ENCODE assay signal across 1 cellular context in genomic region chr2:219176818-219177593, GRCh38.
A peak's percentile ranks its signal among the peaks of the same experiment; 100 is the strongest.
TF ChIP-seq lines count a peak whose summit lies in the region.

TSS of gene CNPPD1 (minus strand) at chr2:219176925. CDS start at chr2:219176828, 97 bp downstream.

TF ChIP-seq in HepG2, 621 proteins besides CTCF, POLR2A, EP300 and RAD21 (continued from another document and continues in another):
- TF ChIP-seq TEAD3 (CRISPR knock-in tag; optimal IDR thresholded peaks at IDR 0.05; ENCODE audit: borderline replicate concordance), result peak; percentile 83
- peak; percentile 96 for TF ChIP-seq ZNF558 (CRISPR knock-in tag; IDR thresholded peaks at IDR 0.05; ENCODE audit: borderline replicate concordance)
- no peak for TF ChIP-seq FOXJ3 (CRISPR knock-in tag; IDR thresholded peaks at IDR 0.05; ENCODE audit: borderline replicate concordance)
- peak; percentile 93 for TF ChIP-seq ZNF33B (CRISPR knock-in tag; IDR thresholded peaks at IDR 0.05)
- TF ChIP-seq, protein P1, sequence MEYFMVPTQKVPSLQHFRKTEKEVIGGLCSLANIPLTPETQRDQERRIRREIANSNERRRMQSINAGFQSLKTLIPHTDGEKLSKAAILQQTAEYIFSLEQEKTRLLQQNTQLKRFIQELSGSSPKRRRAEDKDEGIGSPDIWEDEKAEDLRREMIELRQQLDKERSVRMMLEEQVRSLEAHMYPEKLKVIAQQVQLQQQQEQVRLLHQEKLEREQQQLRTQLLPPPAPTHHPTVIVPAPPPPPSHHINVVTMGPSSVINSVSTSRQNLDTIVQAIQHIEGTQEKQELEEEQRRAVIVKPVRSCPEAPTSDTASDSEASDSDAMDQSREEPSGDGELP (IDR thresholded peaks at IDR 0.05; ENCODE audit: borderline replicate concordance, low read depth), result peak; percentile 31; the same call in 1 of the 2 replicates
- TF ChIP-seq MED8 (CRISPR knock-in tag; IDR thresholded peaks at IDR 0.05; ENCODE audit: insufficient replicate concordance), result peak; percentile 97
- TF ChIP-seq ZNF143 (CRISPR knock-in tag; IDR thresholded peaks at IDR 0.05), result peak; percentile 54; the same call in 1 of the 2 replicates
- TF ChIP-seq ZNF253 (CRISPR knock-in tag; IDR thresholded peaks at IDR 0.05; ENCODE audit: borderline replicate concordance), result peak; percentile 90; the same call in 1 of the 2 replicates
- TF ChIP-seq ZNF232 (CRISPR knock-in tag; IDR thresholded peaks at IDR 0.05; ENCODE audit: borderline replicate concordance), result peak; percentile 95
- peak; percentile 98 for TF ChIP-seq HOXA9 (CRISPR knock-in tag; IDR thresholded peaks at IDR 0.05; ENCODE audit: borderline replicate concordance)
- peak; percentile 93 for TF ChIP-seq TARDBP (CRISPR knock-in tag; IDR thresholded peaks at IDR 0.05)
- TF ChIP-seq ZNF263 (CRISPR knock-in tag; IDR thresholded peaks at IDR 0.05), result peak; percentile 76
- peak; percentile 72; the same call in 1 of the 2 replicates for TF ChIP-seq KDM4B (CRISPR knock-in tag; IDR thresholded peaks at IDR 0.05)
- peak; percentile 94; the same call in 1 of the 2 replicates for TF ChIP-seq ZBTB44 (CRISPR knock-in tag; IDR thresholded peaks at IDR 0.05)
- TF ChIP-seq, protein P2, sequence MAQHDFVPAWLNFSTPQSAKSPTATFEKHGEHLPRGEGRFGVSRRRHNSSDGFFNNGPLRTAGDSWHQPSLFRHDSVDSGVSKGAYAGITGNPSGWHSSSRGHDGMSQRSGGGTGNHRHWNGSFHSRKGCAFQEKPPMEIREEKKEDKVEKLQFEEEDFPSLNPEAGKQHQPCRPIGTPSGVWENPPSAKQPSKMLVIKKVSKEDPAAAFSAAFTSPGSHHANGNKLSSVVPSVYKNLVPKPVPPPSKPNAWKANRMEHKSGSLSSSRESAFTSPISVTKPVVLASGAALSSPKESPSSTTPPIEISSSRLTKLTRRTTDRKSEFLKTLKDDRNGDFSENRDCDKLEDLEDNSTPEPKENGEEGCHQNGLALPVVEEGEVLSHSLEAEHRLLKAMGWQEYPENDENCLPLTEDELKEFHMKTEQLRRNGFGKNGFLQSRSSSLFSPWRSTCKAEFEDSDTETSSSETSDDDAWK (CRISPR knock-in tag; IDR thresholded peaks at IDR 0.05), result no peak
- TF ChIP-seq FOXP1 (IDR thresholded peaks at IDR 0.05), result no peak
- TF ChIP-seq FOXP1 (CRISPR knock-in tag; IDR thresholded peaks at IDR 0.05), result peak; percentile 45
- peak; percentile 87; the same call in 1 of the 2 replicates for TF ChIP-seq ZNF660 (CRISPR knock-in tag; IDR thresholded peaks at IDR 0.05; ENCODE audit: borderline replicate concordance, low read depth)
- TF ChIP-seq ZNF235 (CRISPR knock-in tag; IDR thresholded peaks at IDR 0.05; ENCODE audit: borderline replicate concordance), result peak; percentile 81; the same call in 1 of the 2 replicates
- peak; percentile 93 for TF ChIP-seq ZNF367 (CRISPR knock-in tag; IDR thresholded peaks at IDR 0.05; ENCODE audit: borderline replicate concordance)
- peak; percentile 71 for TF ChIP-seq NCOA2 (CRISPR knock-in tag; IDR thresholded peaks at IDR 0.05)
- TF ChIP-seq NAIF1 (CRISPR knock-in tag; IDR thresholded peaks at IDR 0.05; ENCODE audit: borderline replicate concordance), result peak; percentile 80; the same call in 1 of the 2 replicates
- TF ChIP-seq NFYB (CRISPR knock-in tag; IDR thresholded peaks at IDR 0.05), result peak; percentile 44
- no peak for TF ChIP-seq MBD4 (IDR thresholded peaks at IDR 0.05; ENCODE audit: borderline replicate concordance, low read length)
- peak; percentile 94 for TF ChIP-seq SRSF1 (optimal IDR thresholded peaks at IDR 0.05; ENCODE audit: low read depth, low read length)
- TF ChIP-seq STAT5B (CRISPR knock-in tag; IDR thresholded peaks at IDR 0.05), result peak; percentile 84; the same call in 1 of the 2 replicates
- no peak for TF ChIP-seq GABPA (IDR thresholded peaks at IDR 0.05; ENCODE audit: low read depth, low read length)
- peak; percentile 81 for TF ChIP-seq GABPA (CRISPR knock-in tag; IDR thresholded peaks at IDR 0.05; ENCODE audit: low read depth)
- peak; percentile 98 for TF ChIP-seq ZNF414 (CRISPR knock-in tag; IDR thresholded peaks at IDR 0.05)
- peak; percentile 76 for TF ChIP-seq ZNF12 (CRISPR knock-in tag; IDR thresholded peaks at IDR 0.05)
- peak; percentile 33; the same call in 1 of the 2 replicates for TF ChIP-seq WIZ (CRISPR knock-in tag; IDR thresholded peaks at IDR 0.05)
- TF ChIP-seq ZNF446 (CRISPR knock-in tag; IDR thresholded peaks at IDR 0.05), result peak; percentile 67; the same call in 1 of the 2 replicates
- peak; percentile 51; the same call in 1 of the 2 replicates for TF ChIP-seq SETDB1 (CRISPR knock-in tag; IDR thresholded peaks at IDR 0.05; ENCODE audit: borderline replicate concordance)
- TF ChIP-seq SOX5 (CRISPR knock-in tag; IDR thresholded peaks at IDR 0.05; ENCODE audit: borderline replicate concordance), result peak; percentile 62; the same call in 1 of the 2 replicates
- peak; percentile 73; the same call in 1 of the 2 replicates for TF ChIP-seq ZNF549 (CRISPR knock-in tag; IDR thresholded peaks at IDR 0.05)
- TF ChIP-seq, protein P3, sequence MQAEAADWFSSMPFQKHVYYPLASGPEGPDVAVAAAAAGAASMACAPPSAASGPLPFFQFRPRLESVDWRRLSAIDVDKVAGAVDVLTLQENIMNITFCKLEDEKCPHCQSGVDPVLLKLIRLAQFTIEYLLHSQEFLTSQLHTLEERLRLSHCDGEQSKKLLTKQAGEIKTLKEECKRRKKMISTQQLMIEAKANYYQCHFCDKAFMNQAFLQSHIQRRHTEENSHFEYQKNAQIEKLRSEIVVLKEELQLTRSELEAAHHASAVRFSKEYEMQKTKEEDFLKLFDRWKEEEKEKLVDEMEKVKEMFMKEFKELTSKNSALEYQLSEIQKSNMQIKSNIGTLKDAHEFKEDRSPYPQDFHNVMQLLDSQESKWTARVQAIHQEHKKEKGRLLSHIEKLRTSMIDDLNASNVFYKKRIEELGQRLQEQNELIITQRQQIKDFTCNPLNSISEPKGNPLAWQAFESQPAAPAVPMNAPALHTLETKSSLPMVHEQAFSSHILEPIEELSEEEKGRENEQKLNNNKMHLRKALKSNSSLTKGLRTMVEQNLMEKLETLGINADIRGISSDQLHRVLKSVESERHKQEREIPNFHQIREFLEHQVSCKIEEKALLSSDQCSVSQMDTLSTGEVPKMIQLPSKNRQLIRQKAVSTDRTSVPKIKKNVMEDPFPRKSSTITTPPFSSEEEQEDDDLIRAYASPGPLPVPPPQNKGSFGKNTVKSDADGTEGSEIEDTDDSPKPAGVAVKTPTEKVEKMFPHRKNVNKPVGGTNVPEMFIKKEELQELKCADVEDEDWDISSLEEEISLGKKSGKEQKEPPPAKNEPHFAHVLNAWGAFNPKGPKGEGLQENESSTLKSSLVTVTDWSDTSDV (CRISPR knock-in tag; IDR thresholded peaks at IDR 0.05), result peak; percentile 98
- TF ChIP-seq PRMT3 (CRISPR knock-in tag; IDR thresholded peaks at IDR 0.05; ENCODE audit: borderline replicate concordance, low read depth), result peak; percentile 95
- TF ChIP-seq HNF4A (CRISPR knock-in tag; IDR thresholded peaks at IDR 0.05), result peak; percentile 35; the same call in 1 of the 2 replicates
- peak; percentile 84 for TF ChIP-seq HDAC2 (CRISPR knock-in tag; IDR thresholded peaks at IDR 0.05)
- peak; percentile 64; the same call in 1 of the 2 replicates for TF ChIP-seq ZNF562 (CRISPR knock-in tag; IDR thresholded peaks at IDR 0.05; ENCODE audit: borderline replicate concordance)
- peak; percentile 98 for TF ChIP-seq ZNF607 (CRISPR knock-in tag; IDR thresholded peaks at IDR 0.05; ENCODE audit: borderline replicate concordance)
- peak; percentile 83 for TF ChIP-seq SATB2 (CRISPR knock-in tag; IDR thresholded peaks at IDR 0.05)
- TF ChIP-seq IRX3 (CRISPR knock-in tag; IDR thresholded peaks at IDR 0.05; ENCODE audit: borderline replicate concordance, low read depth), result no peak; the same call in 1 of the 2 replicates
- TF ChIP-seq DMAP1 (CRISPR knock-in tag; IDR thresholded peaks at IDR 0.05), result peak; percentile 87
- TF ChIP-seq, protein P4, sequence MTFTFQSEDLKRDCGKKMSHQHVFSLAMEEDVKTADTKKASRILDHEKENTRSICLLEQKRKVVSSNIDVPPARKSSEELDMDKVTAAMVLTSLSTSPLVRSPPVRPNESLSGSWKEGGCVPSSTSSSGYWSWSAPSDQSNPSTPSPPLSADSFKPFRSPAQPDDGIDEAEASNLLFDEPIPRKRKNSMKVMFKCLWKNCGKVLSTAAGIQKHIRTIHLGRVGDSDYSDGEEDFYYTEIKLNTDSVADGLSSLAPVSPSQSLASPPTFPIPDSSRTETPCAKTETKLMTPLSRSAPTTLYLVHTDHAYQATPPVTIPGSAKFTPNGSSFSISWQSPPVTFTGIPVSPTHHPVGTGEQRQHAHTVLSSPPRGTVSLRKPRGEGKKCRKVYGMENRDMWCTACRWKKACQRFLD (CRISPR knock-in tag; IDR thresholded peaks at IDR 0.05; ENCODE audit: borderline replicate concordance), result peak; percentile 91; the same call in 1 of the 2 replicates
- peak; percentile 67; the same call in 1 of the 2 replicates for TF ChIP-seq ZZZ3 (CRISPR knock-in tag; IDR thresholded peaks at IDR 0.05; ENCODE audit: borderline replicate concordance)
- no peak for TF ChIP-seq PCBP1 (IDR thresholded peaks at IDR 0.05; ENCODE audit: borderline replicate concordance, low read depth, low read length)
- TF ChIP-seq ZNF772 (CRISPR knock-in tag; IDR thresholded peaks at IDR 0.05), result peak; percentile 99
- peak; percentile 74; the same call in 1 of the 2 replicates for TF ChIP-seq MIER3 (CRISPR knock-in tag; IDR thresholded peaks at IDR 0.05; ENCODE audit: borderline replicate concordance)
- TF ChIP-seq MAFG (CRISPR knock-in tag; IDR thresholded peaks at IDR 0.05), result 0 out of 2 replicates have a peak, but pooled peaks have one; percentile 50
- 0 out of 2 replicates have a peak, but pooled peaks have one; percentile 36 for TF ChIP-seq ZNF510 (CRISPR knock-in tag; IDR thresholded peaks at IDR 0.05; ENCODE audit: low read depth)
- no peak for TF ChIP-seq ATF7 (IDR thresholded peaks at IDR 0.05)
- no peak for TF ChIP-seq ATF7 (CRISPR knock-in tag; IDR thresholded peaks at IDR 0.05)
- TF ChIP-seq SRSF9 (IDR thresholded peaks at IDR 0.05; ENCODE audit: borderline replicate concordance, insufficient read depth, low read depth, low read length, poor library complexity, severe bottlenecking), result no peak
- TF ChIP-seq SIN3B (IDR thresholded peaks at IDR 0.05; ENCODE audit: low read length), result 0 out of 2 replicates have a peak, but pooled peaks have one; percentile 35
- TF ChIP-seq SAP130 (CRISPR knock-in tag; IDR thresholded peaks at IDR 0.05; ENCODE audit: low read depth), result peak; percentile 98
- TF ChIP-seq ZBTB20 (CRISPR knock-in tag; IDR thresholded peaks at IDR 0.05; ENCODE audit: borderline replicate concordance, low read depth), result peak; percentile 79
- peak; percentile 74; the same call in 1 of the 2 replicates for TF ChIP-seq DNMT3B (CRISPR knock-in tag; conservative IDR thresholded peaks at IDR 0.05)
- peak; percentile 45 for TF ChIP-seq U2AF1 (optimal IDR thresholded peaks at IDR 0.05; ENCODE audit: low read depth, low read length)
- TF ChIP-seq, protein P5, sequence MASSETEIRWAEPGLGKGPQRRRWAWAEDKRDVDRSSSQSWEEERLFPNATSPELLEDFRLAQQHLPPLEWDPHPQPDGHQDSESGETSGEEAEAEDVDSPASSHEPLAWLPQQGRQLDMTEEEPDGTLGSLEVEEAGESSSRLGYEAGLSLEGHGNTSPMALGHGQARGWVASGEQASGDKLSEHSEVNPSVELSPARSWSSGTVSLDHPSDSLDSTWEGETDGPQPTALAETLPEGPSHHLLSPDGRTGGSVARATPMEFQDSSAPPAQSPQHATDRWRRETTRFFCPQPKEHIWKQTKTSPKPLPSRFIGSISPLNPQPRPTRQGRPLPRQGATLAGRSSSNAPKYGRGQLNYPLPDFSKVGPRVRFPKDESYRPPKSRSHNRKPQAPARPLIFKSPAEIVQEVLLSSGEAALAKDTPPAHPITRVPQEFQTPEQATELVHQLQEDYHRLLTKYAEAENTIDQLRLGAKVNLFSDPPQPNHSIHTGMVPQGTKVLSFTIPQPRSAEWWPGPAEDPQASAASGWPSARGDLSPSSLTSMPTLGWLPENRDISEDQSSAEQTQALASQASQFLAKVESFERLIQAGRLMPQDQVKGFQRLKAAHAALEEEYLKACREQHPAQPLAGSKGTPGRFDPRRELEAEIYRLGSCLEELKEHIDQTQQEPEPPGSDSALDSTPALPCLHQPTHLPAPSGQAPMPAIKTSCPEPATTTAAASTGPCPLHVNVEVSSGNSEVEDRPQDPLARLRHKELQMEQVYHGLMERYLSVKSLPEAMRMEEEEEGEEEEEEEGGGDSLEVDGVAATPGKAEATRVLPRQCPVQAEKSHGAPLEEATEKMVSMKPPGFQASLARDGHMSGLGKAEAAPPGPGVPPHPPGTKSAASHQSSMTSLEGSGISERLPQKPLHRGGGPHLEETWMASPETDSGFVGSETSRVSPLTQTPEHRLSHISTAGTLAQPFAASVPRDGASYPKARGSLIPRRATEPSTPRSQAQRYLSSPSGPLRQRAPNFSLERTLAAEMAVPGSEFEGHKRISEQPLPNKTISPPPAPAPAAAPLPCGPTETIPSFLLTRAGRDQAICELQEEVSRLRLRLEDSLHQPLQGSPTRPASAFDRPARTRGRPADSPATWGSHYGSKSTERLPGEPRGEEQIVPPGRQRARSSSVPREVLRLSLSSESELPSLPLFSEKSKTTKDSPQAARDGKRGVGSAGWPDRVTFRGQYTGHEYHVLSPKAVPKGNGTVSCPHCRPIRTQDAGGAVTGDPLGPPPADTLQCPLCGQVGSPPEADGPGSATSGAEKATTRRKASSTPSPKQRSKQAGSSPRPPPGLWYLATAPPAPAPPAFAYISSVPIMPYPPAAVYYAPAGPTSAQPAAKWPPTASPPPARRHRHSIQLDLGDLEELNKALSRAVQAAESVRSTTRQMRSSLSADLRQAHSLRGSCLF (CRISPR knock-in tag; IDR thresholded peaks at IDR 0.05; ENCODE audit: borderline replicate concordance), result 0 out of 2 replicates have a peak, but pooled peaks have one; percentile 31
